In genomic region chr16:19290860-19291259, GRCh38 we compare ENCODE assay signal across 29 cellular contexts. TPM values are rescaled to one million over a fixed set of nuclear protein-coding genes. Genes with fewer than 3 reads are reported as not detected.
"Had no signal": no experiment of that assay in that cellular context is flagged by ENCODE, and none has a peak within 500 bp of the region (broad histone marks: within the 10 kb centered on the region; RNA-seq: fewer than 3 reads in every experiment).

No MANE protein-coding gene starts in this region.

- H3K4me3 ChIP-seq: cardiac muscle cell, colonic mucosa, esophagus squamous epithelium, skin epidermis, vagina had no signal

- H3K36me3 Mint-ChIP-seq: immature natural killer cell; memory B cell; naive thymus-derived CD8-positive, alpha-beta T cell; type B pancreatic cell had no signal

- H3K4me1 Mint-ChIP-seq: immature natural killer cell had no signal

- H3K27ac ChIP-seq: cardiac muscle cell, colonic mucosa, epithelial cell of prostate, esophagus squamous epithelium, neutrophil, skin epidermis, vagina, WERI-Rb-1 had no signal

- H3K9me3 ChIP-seq: colonic mucosa, esophagus squamous epithelium, neutrophil, vagina had no signal

- H3K36me3 ChIP-seq: cardiac muscle cell, colonic mucosa, esophagus squamous epithelium, neutrophil, vagina, WERI-Rb-1 had no signal

- H3K4me1 ChIP-seq: colonic mucosa, vagina had no signal

- DNase-seq: activated CD4-positive, alpha-beta T cell treated with anti-CD3 and anti-CD28 coated beads, Interleukin-2, amount 50 U/mL, for 1 hour; activated CD4-positive, CD25-positive, alpha-beta regulatory T cell treated with anti-CD3 and anti-CD28 coated beads, Interleukin-2, amount 50 U/mL, for 72 hours; activated naive CD4-positive, alpha-beta T cell; cerebellar nuclear complex; colonic mucosa; esophagus squamous epithelium; immature natural killer cell; kidney; naive thymus-derived CD8-positive, alpha-beta T cell; stimulated activated CD4-positive, alpha-beta T cell treated with anti-CD3 and anti-CD28 coated beads, Interleukin-12 subunit alpha, Interleukin-12 subunit beta, amount 100 ng/mL, for 4 hours; stimulated activated CD4-positive, alpha-beta T cell treated with anti-CD3 and anti-CD28 coated beads, Interleukin-4, amount 100 ng/mL, for 1 hour; stimulated activated naive CD8-positive, alpha-beta T cell treated with anti-CD3 and anti-CD28 coated beads, Interleukin-15, amount 100 ng/mL, for 72 hours; T-helper 17 cell; T1000 had no signal

- H3K27ac Mint-ChIP-seq: activated CD8-positive, alpha-beta T cell treated with anti-CD3 and anti-CD28 coated beads for 36 hours; immature natural killer cell; memory B cell; naive thymus-derived CD8-positive, alpha-beta T cell; T-helper 17 cell; type B pancreatic cell had no signal

- H3K9me3 Mint-ChIP-seq: immature natural killer cell; memory B cell; naive thymus-derived CD8-positive, alpha-beta T cell; type B pancreatic cell had no signal

- ATAC-seq: activated CD8-positive, alpha-beta T cell treated with anti-CD3 and anti-CD28 coated beads for 36 hours; activated naive CD4-positive, alpha-beta T cell treated with anti-CD3 and anti-CD28 coated beads, Interleukin-2, amount 50 U/mL, for 72 hours; naive thymus-derived CD8-positive, alpha-beta T cell; sciatic nerve; SK-N-SH treated with all-trans-retinoic acid at 6 μM for 48 hours; stimulated activated naive CD8-positive, alpha-beta T cell treated with anti-CD3 and anti-CD28 coated beads, Interleukin-15, amount 100 ng/mL, for 72 hours; T-helper 17 cell had no signal

- H3K4me3 Mint-ChIP-seq: activated CD8-positive, alpha-beta T cell treated with anti-CD3 and anti-CD28 coated beads for 36 hours; immature natural killer cell; memory B cell; naive thymus-derived CD8-positive, alpha-beta T cell; stimulated activated naive CD8-positive, alpha-beta T cell treated with anti-CD3 and anti-CD28 coated beads, Interleukin-15, amount 100 ng/mL, for 72 hours; T-helper 17 cell; type B pancreatic cell had no signal

- H3K27me3 ChIP-seq: cardiac muscle cell, colonic mucosa, esophagus squamous epithelium, neutrophil, vagina had no signal

RNA-seq across cellular contexts. Expression of gene CLEC19A, which starts 5.3 kb away (rescaled TPM):
- total RNA-seq: activated CD8-positive, alpha-beta T cell treated with anti-CD3 and anti-CD28 coated beads for 36 hours; activated naive CD4-positive, alpha-beta T cell treated with anti-CD3 and anti-CD28 coated beads, Interleukin-2, amount 50 U/mL, for 72 hours; cardiac muscle cell; colonic mucosa; esophagus squamous epithelium; kidney; lower leg skin; naive thymus-derived CD8-positive, alpha-beta T cell; osteocyte; posterior vena cava; T-helper 17 cell; vagina had no signal
- polyA plus RNA-seq: cardiac muscle cell; immature natural killer cell; naive thymus-derived CD8-positive, alpha-beta T cell had no signal
